ENCODE assay signal across 29 cellular contexts in genomic region chr11:61052182-61052972, GRCh38. TPM values are rescaled to one million over a fixed set of nuclear protein-coding genes. Genes with fewer than 3 reads are reported as not detected.
DNase-seq lines count a peak whose midpoint lies in the region; ATAC-seq lines count a peak whose summit lies in the region.
"Had no signal": no experiment of that assay in that cellular context is flagged by ENCODE, and none has a peak within 500 bp of the region (broad histone marks: within the 10 kb centered on the region; RNA-seq: fewer than 3 reads in every experiment).

No MANE protein-coding gene starts in this region.

- H3K27me3 Mint-ChIP-seq in activated naive CD8-positive, alpha-beta T cell treated with anti-CD3 and anti-CD28 coated beads, Interleukin-2, amount 10 ng/mL, durations not matched to agents 7 days and 5 days: no peaks in the 10 kb centered on the region

- peaks cover 42 to 60% of the 10 kb centered on the region in 2 donors for H3K36me3 Mint-ChIP-seq in activated naive CD4-positive, alpha-beta T cell treated with anti-CD3 and anti-CD28 coated beads, Interleukin-2, amount 50 U/mL, for 72 hours
- H3K36me3 Mint-ChIP-seq in activated naive CD8-positive, alpha-beta T cell treated with anti-CD3 and anti-CD28 coated beads, Interleukin-2, amount 10 ng/mL, durations not matched to agents 7 days and 5 days: peaks cover 24% of the 10 kb centered on the region

- H3K27ac Mint-ChIP-seq in activated naive CD4-positive, alpha-beta T cell treated with anti-CD3 and anti-CD28 coated beads, Interleukin-2, amount 50 U/mL, for 72 hours: peak overlapping the region; percentile 58 to 97
- peak overlapping the region; percentile 67 for H3K27ac Mint-ChIP-seq in activated naive CD8-positive, alpha-beta T cell treated with anti-CD3 and anti-CD28 coated beads, Interleukin-2, amount 10 ng/mL, durations not matched to agents 7 days and 5 days
- H3K27ac Mint-ChIP-seq: nephron progenitor cell had no signal

- H3K4me1 Mint-ChIP-seq in activated naive CD8-positive, alpha-beta T cell treated with anti-CD3 and anti-CD28 coated beads, Interleukin-2, amount 10 ng/mL, durations not matched to agents 7 days and 5 days: peaks cover 47% of the 10 kb centered on the region

- no peak overlapping the region for H3K4me3 Mint-ChIP-seq in activated naive CD8-positive, alpha-beta T cell treated with anti-CD3 and anti-CD28 coated beads, Interleukin-2, amount 10 ng/mL, durations not matched to agents 7 days and 5 days
- H3K4me3 Mint-ChIP-seq: nephron progenitor cell had no signal

- intact Hi-C loops in sciatic nerve (cut with DNase I): no loop called here

- POLR2A ChIA-PET in activated naive CD8-positive, alpha-beta T cell treated with anti-CD3 and anti-CD28 coated beads, Interleukin-2, amount 10 ng/mL, durations not matched to agents 7 days and 5 days (lab: Charles Lee): interaction anchor here (1.2 to 2.9 kb wide), 4 partner anchors 9 to 26 kb away, joined by 5 to 20 read pairs (median 6); no protein-coding TSS in a partner anchor

- peak; percentile 28 for DNase-seq in activated CD4-positive, CD25-positive, alpha-beta regulatory T cell treated with anti-CD3 and anti-CD28 coated beads, Interleukin-2, amount 50 U/mL, for 72 hours
- DNase-seq in activated CD4-positive, CD25-positive, alpha-beta regulatory T cell (lab: John Stamatoyannopoulos, UW): no peak
- no peak for DNase-seq in activated naive CD4-positive, alpha-beta T cell treated with anti-CD3 and anti-CD28 coated beads, Interleukin-2, amount 50 U/mL, for 72 hours (ENCODE audit: low spot score in 2 of 2)
- DNase-seq in activated naive CD4-positive, alpha-beta T cell (lab: John Stamatoyannopoulos, UW): no peak
- DNase-seq in activated naive CD8-positive, alpha-beta T cell treated with anti-CD3 and anti-CD28 coated beads, Interleukin-2, amount 10 ng/mL, durations not matched to agents 7 days and 5 days: peak; percentile 22
- DNase-seq in sciatic nerve (ENCODE audit: low spot score) (peak; percentile 18), inferior parietal cortex (ENCODE audit: extremely low spot score) (no peak)
- DNase-seq: BE2C; cortex of kidney; foreskin melanocyte; left ventricle myocardium superior; mucosa of descending colon; NCI-H1417 treated with DMSO at 0.1 percent for 48 hours; NCI-H2081 treated with DMSO at 0.1 percent for 48 hours; nephron progenitor cell; NK-92 treated with Interleukin-12 subunit alpha and Interleukin-12 subunit beta, amount 100 ng/mL, for 24 hours; pancreas; PC-9; SHP77; stimulated activated CD4-positive, alpha-beta T cell treated with anti-CD3 and anti-CD28 coated beads, Interleukin-12 subunit alpha, Interleukin-12 subunit beta, amount 100 ng/mL, for 4 hours; stimulated activated CD4-positive, alpha-beta T cell treated with anti-CD3 and anti-CD28 coated beads, Interleukin-4, amount 100 ng/mL, for 4 hours; stimulated activated naive CD4-positive, alpha-beta T cell treated with Interleukin-2 at 50 U/mL for 16 hours had no signal

- H3K9me3 Mint-ChIP-seq in activated naive CD4-positive, alpha-beta T cell treated with anti-CD3 and anti-CD28 coated beads, Interleukin-2, amount 50 U/mL, for 72 hours: peaks cover 0 to 4% of the 10 kb centered on the region in 2 donors
- H3K9me3 Mint-ChIP-seq in activated naive CD8-positive, alpha-beta T cell treated with anti-CD3 and anti-CD28 coated beads, Interleukin-2, amount 10 ng/mL, durations not matched to agents 7 days and 5 days: no peaks in the 10 kb centered on the region
- H3K9me3 Mint-ChIP-seq: nephron progenitor cell had no signal

- ATAC-seq in activated naive CD4-positive, alpha-beta T cell treated with anti-CD3 and anti-CD28 coated beads, Interleukin-2, amount 50 U/mL, for 72 hours: no peak
- ATAC-seq in activated naive CD8-positive, alpha-beta T cell treated with anti-CD3 and anti-CD28 coated beads, Interleukin-2, amount 10 ng/mL, durations not matched to agents 7 days and 5 days (ENCODE audit: low read depth): no peak
- no peak for ATAC-seq in sciatic nerve
- ATAC-seq in HG02571 (IDR thresholded peaks at IDR 0.05; ENCODE audit: unreplicated experiment): no peak
- ATAC-seq: GM12878, left ventricle myocardium superior, mucosa of descending colon, pancreas had no signal

RNA-seq across cellular contexts. Expression of gene CD5, which starts 49.9 kb away (rescaled TPM):
- 100 to 1,000 TPM; 227 to 294 TPM for total RNA-seq in activated naive CD4-positive, alpha-beta T cell treated with anti-CD3 and anti-CD28 coated beads, Interleukin-2, amount 50 U/mL, for 72 hours
- total RNA-seq in activated naive CD8-positive, alpha-beta T cell treated with anti-CD3 and anti-CD28 coated beads, Interleukin-2, amount 10 ng/mL, durations not matched to agents 7 days and 5 days: 100 to 1,000 TPM; 303 to 313 TPM
- 1.3 TPM for total RNA-seq in sciatic nerve
- total RNA-seq: Daoy, H4, hepatocyte, MCF 10A, NCI-H460, PC-9 had no signal

Comparison
In these comparisons a context has a peak if more than half of its experiments do, and no peak if none do; other contexts are left out.
1. DNase-seq: peak in activated CD4-positive, CD25-positive, alpha-beta regulatory T cell treated with anti-CD3 and anti-CD28 coated beads, Interleukin-2, amount 50 U/mL, for 72 hours (single experiment), activated naive CD8-positive, alpha-beta T cell treated with anti-CD3 and anti-CD28 coated beads, Interleukin-2, amount 10 ng/mL, durations not matched to agents 7 days and 5 days (single experiment) and sciatic nerve (single experiment); none in activated CD4-positive, CD25-positive, alpha-beta regulatory T cell (0 of 4), activated naive CD4-positive, alpha-beta T cell treated with anti-CD3 and anti-CD28 coated beads, Interleukin-2, amount 50 U/mL, for 72 hours (0 of 2), activated naive CD4-positive, alpha-beta T cell (0 of 4) and inferior parietal cortex (single experiment).
2. RNA of gene CD5, which starts 49.9 kb away (total RNA-seq): 303 to 313 TPM in activated naive CD8-positive, alpha-beta T cell treated with anti-CD3 and anti-CD28 coated beads, Interleukin-2, amount 10 ng/mL, durations not matched to agents 7 days and 5 days and 227 to 294 TPM in activated naive CD4-positive, alpha-beta T cell treated with anti-CD3 and anti-CD28 coated beads, Interleukin-2, amount 50 U/mL, for 72 hours; 1.3 TPM in sciatic nerve (single experiment); every median in the first group is over 10 times any median in the second.